ENCODE assay signal across 16 cellular contexts in genomic region chr5:165622864-165623536, GRCh38.
A peak's percentile ranks its signal among the peaks of the same experiment; 100 is the strongest.
DNase-seq lines count a peak whose midpoint lies in the region; ATAC-seq, FAIRE-seq and TF ChIP-seq lines count a peak whose summit lies in the region.
"Had no signal": no experiment of that assay in that cellular context is flagged by ENCODE, and none has a peak within 500 bp of the region (broad histone marks: within the 10 kb centered on the region; RNA-seq: fewer than 3 reads in every experiment).

No MANE protein-coding gene starts in this region.

- H3K79me2 ChIP-seq in OCI-LY1 (ENCODE audit: insufficient read depth, low read length) (no peaks in the 10 kb centered on the region), GM12878 (ENCODE audit: control insufficient read depth, insufficient read depth, low read length) (no peaks in the 10 kb centered on the region)

- TF ChIP-seq RAD21 in GM12878 (IDR thresholded peaks at IDR 0.05; ENCODE audit: insufficient read depth, low read depth, low read length): no peak

- RAD21 ChIA-PET in GM12878 (lab: Charles Lee; ENCODE audit: unreplicated experiment): no interaction called here

- TF ChIP-seq CTCF in OCI-LY1 (IDR thresholded peaks at IDR 0.05; ENCODE audit: low read length) (no peak), GM12878 (IDR thresholded peaks at IDR 0.05 in 2 of 3, conservative IDR thresholded peaks at IDR 0.05 in 1 of 3; ENCODE audit: control insufficient read depth in 2 of 3, extremely low read depth in 1 of 3, insufficient read depth in 1 of 3, low read depth in 3 of 3, low read length in 3 of 3) (no peak), dorsolateral prefrontal cortex (IDR thresholded peaks at IDR 0.05 in 54 of 56, conservative IDR thresholded peaks at IDR 0.05 in 2 of 56; ENCODE audit: low read depth in 1 of 56, partially characterized antibody in 56 of 56) (no peak)

- DNase-seq in A172 (ENCODE audit: low spot score): peak; percentile 22
- peak; percentile 26 for DNase-seq in H4 (ENCODE audit: low spot score)
- DNase-seq in GM12878 (ENCODE audit: low read depth, low spot score): no peak
- no peak for DNase-seq in urothelium cell line (ENCODE audit: low spot score)
- DNase-seq in NCI-H1417 (lab: John Stamatoyannopoulos, UW): no peak
- no peak for DNase-seq in dorsolateral prefrontal cortex
- DNase-seq: activated CD4-positive, CD25-positive, alpha-beta regulatory T cell treated with anti-CD3 and anti-CD28 coated beads, Interleukin-2, amount 50 U/mL, for 72 hours; activated naive CD8-positive, alpha-beta T cell treated with anti-CD3 and anti-CD28 coated beads, Interleukin-2, amount 10 ng/mL, durations not matched to agents 7 days and 5 days; central memory CD4-positive, alpha-beta T cell; COR-L47; gastrocnemius medialis; pancreas had no signal

- no peaks in the 10 kb centered on the region for H3K27me3 ChIP-seq in OCI-LY1 (ENCODE audit: insufficient read depth, low read length)
- no peaks in the 10 kb centered on the region for H3K27me3 ChIP-seq in GM12878 (replicated peaks in 1 of 2; ENCODE audit: control insufficient read depth in 2 of 2, insufficient read depth in 2 of 2, low read length in 1 of 2)
- H3K27me3 ChIP-seq in dorsolateral prefrontal cortex: no peaks in the 10 kb centered on the region
- H3K27me3 ChIP-seq: gastrocnemius medialis, pancreas had no signal

- no peak overlapping the region for H2AFZ ChIP-seq in OCI-LY1 (ENCODE audit: low read length)
- 0 out of 2 replicates have a peak overlapping the region, but pooled peaks have one; percentile 29 for H2AFZ ChIP-seq in GM12878 (ENCODE audit: control insufficient read depth, low read depth, low read length)

- no peak for TF ChIP-seq EP300 in GM12878 (IDR thresholded peaks at IDR 0.05; ENCODE audit: borderline replicate concordance in 1 of 2, control insufficient read depth in 1 of 2, low read depth in 2 of 2, low read length in 2 of 2)

- no peaks in the 10 kb centered on the region for H4K20me1 ChIP-seq in OCI-LY1 (ENCODE audit: insufficient read depth, low read length)
- no peaks in the 10 kb centered on the region for H4K20me1 ChIP-seq in GM12878 (ENCODE audit: control insufficient read depth, insufficient read depth)

- SMC1A ChIA-PET in GM12878 (lab: Charles Lee; ENCODE audit: uncharacterized antibody, unreplicated experiment): no interaction called here

- in situ Hi-C loops in GM12878 (cut with MboI): no loop called here

- H3F3A ChIP-seq in OCI-LY1 (ENCODE audit: insufficient read depth, low read length): no peaks in the 10 kb centered on the region

- 64% methylated on average over 7 of the region's 7 CpGs for WGBS in GM12878 (ENCODE audit: insufficient coverage, insufficient replicate concordance, low lambda C conversion rate, missing lambda C conversion rate)

- ATAC-seq in GM12878 (peak; percentile 56; the same call in 2 of the 3 replicates), GM21528 (IDR thresholded peaks at IDR 0.05; ENCODE audit: low FRiP score, unreplicated experiment) (no peak)
- ATAC-seq: gastrocnemius medialis, pancreas, SK-N-SH treated with all-trans-retinoic acid at 6 μM for 48 hours had no signal

- H3K4me2 ChIP-seq in OCI-LY1 (ENCODE audit: low read length): peak overlapping the region; percentile 42
- H3K4me2 ChIP-seq in GM12878 (ENCODE audit: control insufficient read depth, insufficient read depth): no peak overlapping the region

- no peaks in the 10 kb centered on the region for H3K9me3 ChIP-seq in OCI-LY1 (ENCODE audit: low read length)
- no peaks in the 10 kb centered on the region for H3K9me3 ChIP-seq in GM12878 (replicated peaks; ENCODE audit: control insufficient read depth, insufficient read depth, low read length)
- H3K9me3 ChIP-seq: gastrocnemius medialis, pancreas had no signal

- no peaks in the 10 kb centered on the region for H3K36me3 ChIP-seq in OCI-LY1 (ENCODE audit: insufficient read depth, low read length)
- H3K36me3 ChIP-seq in GM12878 (ENCODE audit: control insufficient read depth in 2 of 2, insufficient read depth in 2 of 2, low read length in 1 of 2): no peaks in the 10 kb centered on the region
- H3K36me3 ChIP-seq: gastrocnemius medialis, pancreas had no signal

- no peak for TF ChIP-seq POLR2A in GM12878 (IDR thresholded peaks at IDR 0.05; ENCODE audit: low read depth, low read length)

- H3K4me1 ChIP-seq in OCI-LY1 (ENCODE audit: insufficient read depth, low read length, severe bottlenecking): no peaks in the 10 kb centered on the region
- H3K4me1 ChIP-seq in GM12878 (ENCODE audit: control insufficient read depth, insufficient read depth, low read length): no peaks in the 10 kb centered on the region
- H3K4me1 ChIP-seq: gastrocnemius medialis, pancreas had no signal

- FAIRE-seq in GM12878 (lab: Jason Lieb, UNC): no peak
- no peak for FAIRE-seq in urothelium cell line (lab: Jason Lieb, UNC)
- FAIRE-seq: keratinocyte, pancreas had no signal

- no TSS peak for BruUV-seq in GM12878 (replicated peaks; lab: Mats Ljungman, UMichigan)

- POLR2A ChIA-PET in GM12878 (lab: Charles Lee): no interaction called here

- H3K9ac ChIP-seq in OCI-LY1 (ENCODE audit: low read length) (no peak overlapping the region), GM12878 (ENCODE audit: control insufficient read depth, insufficient read depth, low read length) (no peak overlapping the region)

- CTCF ChIA-PET in GM12878 (lab: Yijun Ruan, JAX): interaction anchor here (0.7 kb wide), 1 partner anchor 978 kb away, joined by 4 read pairs; no protein-coding TSS in a partner anchor

- H3K4me3 ChIP-seq in OCI-LY1 (ENCODE audit: low read depth, low read length, poor library complexity, severe bottlenecking) (no peak overlapping the region), GM12878 (no peak overlapping the region), dorsolateral prefrontal cortex (peak overlapping the region in 6 of 59 donors; percentile 2 to 20 (median 14))
- H3K4me3 ChIP-seq: gastrocnemius medialis, pancreas had no signal

- intact Hi-C loops in GM12878 (cut with micrococcal nuclease; ENCODE audit: unreplicated experiment) (no loop called here), dorsolateral prefrontal cortex (cut with DNase I) (no loop called here)

- no peaks in the 10 kb centered on the region for H3K9me2 ChIP-seq in OCI-LY1 (ENCODE audit: low read depth, low read length)

- H3K27ac ChIP-seq in OCI-LY1 (ENCODE audit: low read depth, low read length, poor library complexity, severe bottlenecking): no peak overlapping the region
- H3K27ac ChIP-seq in GM12878 (ENCODE audit: control insufficient read depth, insufficient read depth): no peak overlapping the region
- no peak overlapping the region for H3K27ac ChIP-seq in dorsolateral prefrontal cortex
- H3K27ac ChIP-seq: gastrocnemius medialis, pancreas had no signal

TF ChIP-seq in GM12878, 131 proteins besides CTCF, POLR2A, EP300 and RAD21:
- no peak for TF ChIP-seq NR2C1 (IDR thresholded peaks at IDR 0.05)
- TF ChIP-seq TAF1 (IDR thresholded peaks at IDR 0.05; ENCODE audit: borderline replicate concordance, low read depth, low read length): no peak
- no peak for TF ChIP-seq NR2C2 (IDR thresholded peaks at IDR 0.05; ENCODE audit: borderline replicate concordance, control insufficient read depth, insufficient read length, low read depth)
- no peak for TF ChIP-seq PBX3 (IDR thresholded peaks at IDR 0.05; ENCODE audit: insufficient replicate concordance, low read depth, low read length)
- no peak for TF ChIP-seq RAD51 (IDR thresholded peaks at IDR 0.05)
TF ChIP-seq in GM12878: peak in this region for 0.

Comparison
In these comparisons a context has a peak if more than half of its experiments do, and no peak if none do; other contexts are left out.
1. DNase-seq: peak in A172 (single experiment) and H4 (single experiment); none in GM12878 (single experiment), urothelium cell line (single experiment), NCI-H1417 (0 of 3) and dorsolateral prefrontal cortex (0 of 10).